In the genomic region with DNA sequence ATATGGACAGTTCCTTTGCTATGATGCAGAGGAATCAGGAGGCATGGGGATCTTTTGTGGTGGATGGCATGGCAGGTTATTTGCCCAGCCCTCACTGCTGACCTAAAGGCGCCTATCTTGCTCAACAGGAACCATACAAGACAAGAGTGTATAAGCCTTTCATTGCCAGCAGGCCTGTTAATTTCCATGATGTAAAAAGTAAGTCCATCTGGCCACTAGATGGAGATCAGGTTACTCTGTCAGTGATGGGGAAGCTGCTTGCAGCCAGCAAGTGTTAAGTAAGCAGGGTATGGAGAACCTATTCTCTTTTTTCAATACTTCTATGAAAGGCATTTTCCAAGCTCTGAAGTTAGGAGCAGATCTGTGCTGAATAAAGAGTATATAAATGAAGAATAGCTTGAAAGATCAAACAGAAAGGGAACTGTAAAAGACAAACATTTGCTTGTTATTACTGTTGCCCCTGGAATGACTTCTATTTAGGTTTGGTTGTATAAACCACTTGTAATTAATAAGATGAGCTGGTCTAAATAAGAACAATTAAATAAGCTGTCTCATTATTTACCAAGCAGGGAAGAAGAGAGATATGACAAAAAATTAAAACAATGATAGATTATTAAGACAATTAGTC, we compare ENCODE assay signal across 8 cellular contexts.
DNase-seq lines count a peak whose midpoint lies in the region; ATAC-seq and TF ChIP-seq lines count a peak whose summit lies in the region.

No MANE protein-coding gene starts in this region.

- H3K9me2 ChIP-seq in GM23248 (ENCODE audit: insufficient read depth) (no peaks in the 10 kb centered on the region), PC-3 (replicated peaks; ENCODE audit: low read length) (no peaks in the 10 kb centered on the region)

- POLR2A ChIA-PET in PC-3 (lab: Charles Lee; ENCODE audit: unreplicated experiment) = no interaction called here

- no peaks in the 10 kb centered on the region for H3K9me3 Mint-ChIP-seq in activated T-cell treated with anti-CD3 and anti-CD28 coated beads, Interleukin-2, amount 50 U/mL, for 24 hours

- TF ChIP-seq CTCF in LNCAP (IDR thresholded peaks at IDR 0.05) (peak; percentile 65; the same call in 1 of the 2 replicates), PC-3 (conservative IDR thresholded peaks at IDR 0.05; ENCODE audit: low read depth, low read length) (peak; percentile 81), body of pancreas (IDR thresholded peaks at IDR 0.05) (peak; percentile 53 to 96 (median 93)), gastrocnemius medialis (IDR thresholded peaks at IDR 0.05 in 4 of 5, conservative IDR thresholded peaks at IDR 0.05 in 1 of 5) (peak; percentile 54 to 74 (median 68))

- H3K4me1 Mint-ChIP-seq in activated T-cell treated with anti-CD3 and anti-CD28 coated beads, Interleukin-2, amount 50 U/mL, for 24 hours (ENCODE audit: low read depth) = no peaks in the 10 kb centered on the region

- WGBS in GM23248 (ENCODE audit: low coverage in 1 of 2, low lambda C conversion rate in 2 of 2, missing lambda C conversion rate in 2 of 2), 2 experiments = 0 to 4% methylated on average over 1 of the region's 1 CpG
- 13 to 15% methylated on average over 1 of the region's 1 CpG for WGBS in body of pancreas, 2 donors

- in situ Hi-C loops in GM23248 (cut with MboI) = loop anchor here (5.0 kb wide), 1 partner anchor 439 kb away; no protein-coding TSS in a partner anchor
- in situ Hi-C loops in gastrocnemius medialis (cut with MboI; ENCODE audit: low sequenced_read_pairs in 4 of 4) = loop anchor here in 3 of 4 donors (5.0 to 25.0 kb wide), 6 partner anchors 206 to 444 kb away; a partner anchor contains a TSS

- H3K4me3 ChIP-seq in GM23248 (no peak overlapping the region), PC-3 (ENCODE audit: low read length) (no peak overlapping the region), body of pancreas (no peak overlapping the region), gastrocnemius medialis (no peak overlapping the region)

- H4K20me1 ChIP-seq in GM23248 (ENCODE audit: insufficient read depth) = no peaks in the 10 kb centered on the region
- H4K20me1 ChIP-seq in PC-3 (ENCODE audit: low read length) = no peaks in the 10 kb centered on the region

- H3K79me2 ChIP-seq in GM23248 (ENCODE audit: insufficient read depth) (no peaks in the 10 kb centered on the region), PC-3 (ENCODE audit: low read length) (no peaks in the 10 kb centered on the region)

- TF ChIP-seq POLR2A in body of pancreas (IDR thresholded peaks at IDR 0.05) (no peak), gastrocnemius medialis (IDR thresholded peaks at IDR 0.05) (no peak)

- intact Hi-C loops in PC-3 (cut with micrococcal nuclease) (loop anchor here (1.0 to 10.0 kb wide), 6 partner anchors 157 to 548 kb away; no protein-coding TSS in a partner anchor), body of pancreas (cut with DNase I) (no loop called here), gastrocnemius medialis (cut with DNase I; ENCODE audit: low total_unique reads) (loop anchor here (1.0 to 5.0 kb wide), 3 partner anchors 39 to 442 kb away; no protein-coding TSS in a partner anchor)

- BruUV-seq in PC-3 (replicated peaks; lab: Mats Ljungman, UMichigan) = no TSS peak

- ATAC-seq in PC-3 (peak; percentile 80), body of pancreas (peak; percentile 99), gastrocnemius medialis (peak; percentile 100)

- H2AFZ ChIP-seq in GM23248 = no peak overlapping the region
- H2AFZ ChIP-seq in PC-3 (ENCODE audit: low read length) = no peak overlapping the region

- H3K27ac ChIP-seq in GM23248 (no peak overlapping the region), PC-3 (ENCODE audit: low read length) (no peak overlapping the region), body of pancreas (peak overlapping the region in 1 of 4 donors; percentile 1), gastrocnemius medialis (peak overlapping the region in 3 of 4 donors; percentile 60 to 73 (median 63))

- H3K36me3 Mint-ChIP-seq in activated T-cell treated with anti-CD3 and anti-CD28 coated beads, Interleukin-2, amount 50 U/mL, for 24 hours (ENCODE audit: low read depth) = peaks cover 28% of the 10 kb centered on the region

- H3K27ac Mint-ChIP-seq in activated T-cell treated with anti-CD3 and anti-CD28 coated beads, Interleukin-2, amount 50 U/mL, for 24 hours = no peak overlapping the region

- H3K4me3 Mint-ChIP-seq in activated T-cell treated with anti-CD3 and anti-CD28 coated beads, Interleukin-2, amount 50 U/mL, for 24 hours = no peak overlapping the region

- H3F3A ChIP-seq in GM23248 (ENCODE audit: insufficient read depth) (no peaks in the 10 kb centered on the region), PC-3 (ENCODE audit: low read length, unreplicated experiment) (no peaks in the 10 kb centered on the region)

- no peaks in the 10 kb centered on the region for H3K27me3 Mint-ChIP-seq in activated T-cell treated with anti-CD3 and anti-CD28 coated beads, Interleukin-2, amount 50 U/mL, for 24 hours

- H3K36me3 ChIP-seq in GM23248 (ENCODE audit: low read depth) (no peaks in the 10 kb centered on the region), PC-3 (ENCODE audit: low read depth, low read length) (no peaks in the 10 kb centered on the region; the same call in 1 of the 2 replicates), body of pancreas (replicated peaks in 1 of 2; ENCODE audit: insufficient read depth in 1 of 2, low read depth in 2 of 2) (no peaks in the 10 kb centered on the region), gastrocnemius medialis (no peaks in the 10 kb centered on the region)

- H3K27me3 ChIP-seq in GM23248 (replicated peaks; ENCODE audit: insufficient read depth) (no peaks in the 10 kb centered on the region), PC-3 (ENCODE audit: low read length) (no peaks in the 10 kb centered on the region), body of pancreas (no peaks in the 10 kb centered on the region), gastrocnemius medialis (no peaks in the 10 kb centered on the region)

- no peak overlapping the region for H3K4me2 ChIP-seq in GM23248 (ENCODE audit: unreplicated experiment)
- no peak overlapping the region for H3K4me2 ChIP-seq in PC-3 (ENCODE audit: low read length)

- H3K9ac ChIP-seq in GM23248 (0 out of 2 replicates have a peak overlapping the region, but pooled peaks have one; percentile 0), PC-3 (ENCODE audit: low read length) (no peak overlapping the region)

- H3K4me1 ChIP-seq in GM23248 (ENCODE audit: insufficient read depth) (no peaks in the 10 kb centered on the region), PC-3 (ENCODE audit: insufficient read depth, low read length) (peaks cover 24% of the 10 kb centered on the region), body of pancreas (peaks cover 8% of the 10 kb centered on the region), gastrocnemius medialis (peaks cover 12 to 19% of the 10 kb centered on the region in 2 donors)

- CTCF ChIA-PET in PC-3 (lab: Charles Lee) = interaction anchor here (0.6 to 1.4 kb wide), 5 partner anchors 202 to 544 kb away, joined by 3 to 6 read pairs (median 3); no protein-coding TSS in a partner anchor

- H3K9me3 ChIP-seq in GM23248 (ENCODE audit: low read depth) (no peaks in the 10 kb centered on the region), PC-3 (ENCODE audit: low read length) (no peaks in the 10 kb centered on the region), body of pancreas (no peaks in the 10 kb centered on the region), gastrocnemius medialis (no peaks in the 10 kb centered on the region)

- DNase-seq in activated T-cell treated with anti-CD3 and anti-CD28 coated beads for 24 hours (ENCODE audit: low read depth) = peak; percentile 7
- no peak for DNase-seq in activated T-cell treated with anti-CD3 and anti-CD28 coated beads, Interleukin-2, amount 50 U/mL, for 24 hours
- DNase-seq in GM23248 = peak; percentile 93
- DNase-seq in PC-3 = peak; percentile 84
- DNase-seq in body of pancreas = peak; percentile 52 to 85 (median 67)
- peak in 27 of 51 donors; percentile 1 to 77 (median 35) for DNase-seq in hypothalamus (lab: John Stamatoyannopoulos, UW)
- DNase-seq in gastrocnemius medialis = peak; percentile 80 to 83

Comparison
In these comparisons a context has a peak if more than half of its experiments do, and no peak if none do; other contexts are left out.
1. H3K27ac ChIP-seq: peak in gastrocnemius medialis (3 of 4); none in GM23248 (single experiment) and PC-3 (single experiment).
2. Peak in every context shown above with its lines, with median percentiles within 50 percentile points of each other: CTCF ChIP-seq and ATAC-seq.